In genomic region chr5:93359296-93359957, GRCh38 we compare ENCODE assay signal across 11 cellular contexts.
A peak's percentile ranks its signal among the peaks of the same experiment; 100 is the strongest.
DNase-seq lines count a peak whose midpoint lies in the region; FAIRE-seq and TF ChIP-seq lines count a peak whose summit lies in the region.
"Had no signal": no experiment of that assay in that cellular context is flagged by ENCODE, and none has a peak within 500 bp of the region (broad histone marks: within the 10 kb centered on the region; RNA-seq: fewer than 3 reads in every experiment).

No MANE protein-coding gene starts in this region.

- peaks cover 57% of the 10 kb centered on the region for H3K4me1 Mint-ChIP-seq in osteocyte (ENCODE audit: unreplicated experiment)

- peak overlapping the region; percentile 89 for H3K27ac Mint-ChIP-seq in osteocyte (ENCODE audit: unreplicated experiment)

- peak; percentile 92 for DNase-seq in HCEC 1CT
- peak; percentile 20 for DNase-seq in RCC 7860 (ENCODE audit: low spot score)
- DNase-seq in fibroblast of gingiva (ENCODE audit: low read depth): peak; percentile 92
- DNase-seq in osteocyte (ENCODE audit: extremely low spot score, unreplicated experiment): no peak
- DNase-seq in activated effector memory CD4-positive, alpha-beta T cell treated with anti-CD3 and anti-CD28 coated beads, Interleukin-2, amount 50 U/mL, for 16 hours: no peak
- DNase-seq in HuH-7.5 (ENCODE audit: low spot score): no peak
- DNase-seq in substantia nigra (lab: John Stamatoyannopoulos, UW): no peak
- DNase-seq in HEK293T (ENCODE audit: extremely low spot score): no peak
- DNase-seq: activated naive CD4-positive, alpha-beta T cell; MV-4-11; stimulated activated CD4-positive, alpha-beta T cell treated with anti-CD3 and anti-CD28 coated beads, Interleukin-1b, Interleukin-23, amount 100 ng/mL, for 48 hours had no signal

- POLR2A ChIA-PET in HEK293T (lab: Yijun Ruan, JAX): interaction anchor here (1.0 to 1.4 kb wide), 2 partner anchors 9 to 224 kb away, joined by 4 to 5 read pairs; partner anchors contain the start of gene NR2F1

- no peak for TF ChIP-seq CTCF in osteocyte (IDR thresholded peaks at IDR 0.05)

- peak overlapping the region; percentile 36 for H3K4me3 Mint-ChIP-seq in osteocyte (ENCODE audit: unreplicated experiment)

- no peaks in the 10 kb centered on the region for H3K36me3 Mint-ChIP-seq in osteocyte (ENCODE audit: unreplicated experiment)

- FAIRE-seq in RCC 7860 (lab: Jason Lieb, UNC): no peak

- no peak overlapping the region for H3K27ac ChIP-seq in substantia nigra (ENCODE audit: low read depth, low read length, poor library complexity, severe bottlenecking)

- no peaks in the 10 kb centered on the region for H3K27me3 Mint-ChIP-seq in osteocyte (ENCODE audit: unreplicated experiment)

- no peaks in the 10 kb centered on the region for H3K9me3 Mint-ChIP-seq in osteocyte (ENCODE audit: unreplicated experiment)

- CTCF ChIA-PET in HEK293T (lab: Yijun Ruan, JAX): no interaction called here

TF ChIP-seq in HEK293T, 16 proteins besides CTCF, POLR2A, EP300 and RAD21:
- TF ChIP-seq TARDBP (IDR thresholded peaks at IDR 0.05) (no peak), FOXA1 (IDR thresholded peaks at IDR 0.05) (no peak), L3MBTL2 (conservative IDR thresholded peaks at IDR 0.05) (no peak), SUZ12 (IDR thresholded peaks at IDR 0.05) (no peak)

Comparison
In these comparisons a context has a peak if more than half of its experiments do, and no peak if none do; other contexts are left out.
1. DNase-seq: peak in HCEC 1CT (single experiment), RCC 7860 (single experiment) and fibroblast of gingiva (single experiment); none in osteocyte (single experiment), activated effector memory CD4-positive, alpha-beta T cell treated with anti-CD3 and anti-CD28 coated beads, Interleukin-2, amount 50 U/mL, for 16 hours (single experiment), HuH-7.5 (single experiment), substantia nigra (0 of 49) and HEK293T (single experiment).